Comparison of ENCODE assay signal across 8 cellular contexts in the genomic region with DNA sequence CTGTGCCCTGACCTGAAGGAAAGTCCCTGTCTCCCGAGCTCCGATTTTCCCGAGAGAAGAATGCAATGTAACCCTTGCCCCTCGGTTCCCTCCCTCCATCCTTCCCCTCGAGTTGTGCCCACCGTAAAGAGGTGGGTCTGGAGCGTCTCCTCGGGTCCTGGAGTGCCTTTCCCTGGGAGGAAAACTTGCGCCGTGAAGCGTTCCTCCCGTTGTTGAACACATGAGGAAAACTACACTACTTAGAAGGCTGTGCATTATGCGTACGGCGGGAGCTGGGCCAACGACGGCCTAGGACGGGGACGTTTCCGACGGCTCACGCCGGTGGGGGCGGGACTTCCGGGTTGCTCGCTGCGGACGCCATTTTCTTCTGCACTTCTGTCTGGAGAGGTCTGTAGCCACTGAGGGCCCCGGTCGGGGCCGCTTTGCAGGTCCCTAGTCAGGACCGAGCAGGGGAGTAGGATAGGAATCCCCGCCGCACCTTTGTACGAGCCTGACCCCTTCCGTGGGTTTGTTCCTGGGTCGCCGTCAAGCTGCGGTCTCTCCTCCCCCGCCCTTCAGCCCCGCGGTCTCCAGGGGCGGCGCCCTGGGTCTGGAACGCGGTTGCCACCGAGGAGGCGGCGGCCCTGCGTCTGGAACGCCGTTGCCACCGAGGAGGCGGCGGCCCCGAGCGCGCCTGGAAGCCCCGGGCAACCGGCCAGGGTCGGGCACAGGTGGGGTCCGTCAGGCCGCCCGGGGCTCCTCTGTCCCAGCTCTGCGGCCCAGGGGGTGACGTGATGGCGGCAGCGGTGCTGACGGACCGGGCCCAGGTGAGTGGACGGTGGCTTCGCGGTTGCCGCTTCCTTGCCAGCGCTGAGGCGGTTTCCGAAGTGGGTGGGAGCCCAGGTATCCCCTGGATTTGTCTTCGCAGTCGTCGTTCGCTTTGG. TPM values are rescaled to one million over a fixed set of nuclear protein-coding genes. Genes with fewer than 3 reads are reported as not detected.
DNase-seq lines count a peak whose midpoint lies in the region; ATAC-seq and TF ChIP-seq lines count a peak whose summit lies in the region.

TSS of gene ZNF264 (plus strand) at position 360 of the 923 bp plus-strand sequence. CDS start at position 774, 414 bp downstream.

- H3K27me3 ChIP-seq in right atrium auricular region (peaks cover 0 to 4% of the 10 kb centered on the region in 2 donors), prostate gland (replicated peaks; ENCODE audit: insufficient read depth) (no peaks in the 10 kb centered on the region)

- H3K27ac ChIP-seq in angular gyrus (ENCODE audit: low read depth, low read length) (peak within 1 kb of the TSS; percentile 74), right atrium auricular region (peak within 1 kb of the TSS; percentile 86 to 90), prostate gland (peak within 1 kb of the TSS; percentile 87 to 91)

- H3K4me3 ChIP-seq in right atrium auricular region, result peak within 1 kb of the TSS; percentile 93
- H3K4me3 ChIP-seq in prostate gland, result peak within 1 kb of the TSS; percentile 85 to 86

- peak; percentile 68 for TF ChIP-seq POLR2A in GM10847 (IDR thresholded peaks at IDR 0.05; ENCODE audit: extremely low read depth, insufficient read length)
- no peak for TF ChIP-seq POLR2A in prostate gland (IDR thresholded peaks at IDR 0.05)

- peak; percentile 92 for ATAC-seq in HG02610 (IDR thresholded peaks at IDR 0.05; ENCODE audit: unreplicated experiment)

- H3K4me1 ChIP-seq in right atrium auricular region (peaks cover 0 to 24% of the 10 kb centered on the region in 2 donors), prostate gland (replicated peaks) (peaks cover 10% of the 10 kb centered on the region)

- peaks cover 28% of the 10 kb centered on the region for H3K36me3 ChIP-seq in right atrium auricular region
- peaks cover 0 to 8% of the 10 kb centered on the region in 2 donors for H3K36me3 ChIP-seq in prostate gland

- DNase-seq in NCI-H128 (lab: John Stamatoyannopoulos, UW; ENCODE audit: unreplicated experiment) (peak; percentile 65), T-helper 2 cell (peak; percentile 72 to 94 (median 82)), right atrium auricular region (ENCODE audit: low spot score) (peak; percentile 90), prostate gland (ENCODE audit: low spot score) (peak; percentile 85), ureter (ENCODE audit: low spot score) (peak; percentile 92)

- WGBS in prostate gland, result 1% methylated on average over 63 of the region's 81 CpGs

- H3K9me3 ChIP-seq in right atrium auricular region, result no peaks in the 10 kb centered on the region
- H3K9me3 ChIP-seq in prostate gland, result no peaks in the 10 kb centered on the region

- intact Hi-C loops in prostate gland (cut with DNase I), result no loop called here

- TF ChIP-seq CTCF in right atrium auricular region (IDR thresholded peaks at IDR 0.05), result no peak
- peak in 1 of 4 experiments; percentile 12 for TF ChIP-seq CTCF in prostate gland (IDR thresholded peaks at IDR 0.05)

RNA-seq across cellular contexts. Expression of gene ZNF264, which starts in this region (rescaled TPM):
- total RNA-seq in right atrium auricular region (10 to 100 TPM; 11.5 to 23.2 TPM), prostate gland (10 to 100 TPM; 50.3 to 64.2 TPM), ureter (54.8 TPM)

Comparison
In these comparisons a context has a peak if more than half of its experiments do, and no peak if none do; other contexts are left out.
1. Peak in every context shown above with its lines: DNase-seq, ATAC-seq, H3K4me3 ChIP-seq and H3K27ac ChIP-seq.